In genomic region chr18:51137891-51138290, GRCh38 we compare ENCODE assay signal across 30 cellular contexts. TPM values are rescaled to one million over a fixed set of nuclear protein-coding genes. Genes with fewer than 3 reads are reported as not detected.
DNase-seq lines count a peak whose midpoint lies in the region; ATAC-seq and TF ChIP-seq lines count a peak whose summit lies in the region.
"Had no signal": no experiment of that assay in that cellular context is flagged by ENCODE, and none has a peak within 500 bp of the region (broad histone marks: within the 10 kb centered on the region; RNA-seq: fewer than 3 reads in every experiment).

No MANE protein-coding gene starts in this region.

- H3K9ac ChIP-seq in ES-I3 (ENCODE audit: low read depth, low read length) (peak overlapping the region; percentile 5; the same call in 1 of the 2 replicates), OCI-LY3 (ENCODE audit: low read length) (no peak overlapping the region; the same call in 1 of the 2 replicates)

- no peaks in the 10 kb centered on the region for H3K79me2 ChIP-seq in OCI-LY3 (ENCODE audit: low read length)

- H3K36me3 ChIP-seq in ES-I3 (ENCODE audit: insufficient read depth, low read length) (no peaks in the 10 kb centered on the region), OCI-LY3 (replicated peaks; ENCODE audit: low read depth, low read length) (no peaks in the 10 kb centered on the region), ovary (no peaks in the 10 kb centered on the region)
- H3K36me3 ChIP-seq: heart right ventricle, suprapubic skin had no signal

- TF ChIP-seq CTCF in OCI-LY3 (IDR thresholded peaks at IDR 0.05; ENCODE audit: low read depth, low read length): no peak
- no peak for TF ChIP-seq CTCF in ovary (IDR thresholded peaks at IDR 0.05)

- H3K4me2 ChIP-seq in OCI-LY3 (ENCODE audit: low read length): peak overlapping the region; percentile 71

- TF ChIP-seq POLR2A in ovary (IDR thresholded peaks at IDR 0.05): no peak

- DNase-seq in renal cortical epithelial cell (ENCODE audit: low read depth) (peak; percentile 33), ovary (no peak), NCI-H774 (lab: John Stamatoyannopoulos, UW) (no peak)
- DNase-seq: activated CD4-positive, alpha-beta T cell treated with anti-CD3 and anti-CD28 coated beads for 4 hours; CD4-positive, alpha-beta memory T cell; effector CD4-positive, alpha-beta T cell; foreskin fibroblast; H7; heart right ventricle; KG1; kidney glomerular epithelial cell; MM.1S; natural killer cell; NCI-H1105 treated with DMSO at 0.1 percent for 48 hours; NCI-H187 treated with DMSO at 0.1 percent for 48 hours; NCI-H2171 treated with DMSO at 0.1 percent for 48 hours; NCI-H524; occipital lobe; SHP77 treated with DMSO at 0.1 percent for 48 hours; stimulated activated CD4-positive, alpha-beta T cell treated with anti-CD3 and anti-CD28 coated beads, Interleukin-15, amount 100 ng/mL, for 24 hours; T1000 had no signal

- WGBS in ovary, 3 donors: 90 to 94% (median 94%) methylated on average over 6 to 7 of the region's 7 CpGs

- H3K27ac ChIP-seq in OCI-LY3 (ENCODE audit: low read length) (peak overlapping the region; percentile 25), ovary (no peak overlapping the region)
- H3K27ac ChIP-seq: heart right ventricle, suprapubic skin, VCaP had no signal

- H3K9me3 ChIP-seq in ES-I3 (ENCODE audit: control insufficient read depth, insufficient read depth, low read length) (no peaks in the 10 kb centered on the region), OCI-LY3 (ENCODE audit: insufficient read depth, low read length) (no peaks in the 10 kb centered on the region), ovary (no peaks in the 10 kb centered on the region)
- H3K9me3 ChIP-seq: suprapubic skin had no signal

- H3K4me3 ChIP-seq in OCI-LY3 (ENCODE audit: low read length) (peak overlapping the region; percentile 53), ovary (no peak overlapping the region)
- H3K4me3 ChIP-seq: heart right ventricle, suprapubic skin had no signal

- TF ChIP-seq EP300 in ovary (IDR thresholded peaks at IDR 0.05): no peak

- intact Hi-C loops in ovary (cut with DNase I): no loop called here

- peak overlapping the region; percentile 85; the same call in 1 of the 2 replicates for H2AFZ ChIP-seq in OCI-LY3 (ENCODE audit: low read depth, low read length)

- H3K4me1 ChIP-seq in ES-I3 (ENCODE audit: insufficient read depth, low read length): peaks cover 19% of the 10 kb centered on the region
- H3K4me1 ChIP-seq in OCI-LY3 (ENCODE audit: low read length): peaks cover 34% of the 10 kb centered on the region
- no peaks in the 10 kb centered on the region for H3K4me1 ChIP-seq in ovary (ENCODE audit: insufficient read depth)
- H3K4me1 ChIP-seq: heart right ventricle, suprapubic skin had no signal

- H4K20me1 ChIP-seq in OCI-LY3 (ENCODE audit: insufficient read depth, low read length): no peaks in the 10 kb centered on the region

- ATAC-seq in esophagus mucosa: peak; percentile 96
- ATAC-seq in HG02571 (IDR thresholded peaks at IDR 0.05; ENCODE audit: unreplicated experiment): no peak
- ATAC-seq: activated naive CD4-positive, alpha-beta T cell treated with anti-CD3 and anti-CD28 coated beads, Interleukin-2, amount 50 U/mL, for 72 hours; heart right ventricle; natural killer cell; Panc1; stimulated activated effector memory CD8-positive, alpha-beta T cell treated with anti-CD3 and anti-CD28 coated beads, Interleukin-12 subunit alpha, Interleukin-12 subunit beta, amount 100 ng/mL, for 72 hours had no signal

- H3K27me3 ChIP-seq in OCI-LY3 (ENCODE audit: low read depth, low read length): no peaks in the 10 kb centered on the region
- no peaks in the 10 kb centered on the region for H3K27me3 ChIP-seq in ovary
- H3K27me3 ChIP-seq: heart right ventricle, suprapubic skin had no signal

RNA-seq across cellular contexts. Expression of gene MEX3C, which starts 59.6 kb away (rescaled TPM):
- total RNA-seq in esophagus mucosa (19.4 TPM), renal cortical epithelial cell (62.3 and 67.6 TPM in 2 replicates), ovary (10 to 100 TPM; 21.6 to 47.4 (median 33.0) TPM)
- 10 to 100 TPM; 18.1 to 40.5 TPM for polyA plus RNA-seq in ovary
